Comparison of ENCODE assay signal across 10 cellular contexts in the genomic region with DNA sequence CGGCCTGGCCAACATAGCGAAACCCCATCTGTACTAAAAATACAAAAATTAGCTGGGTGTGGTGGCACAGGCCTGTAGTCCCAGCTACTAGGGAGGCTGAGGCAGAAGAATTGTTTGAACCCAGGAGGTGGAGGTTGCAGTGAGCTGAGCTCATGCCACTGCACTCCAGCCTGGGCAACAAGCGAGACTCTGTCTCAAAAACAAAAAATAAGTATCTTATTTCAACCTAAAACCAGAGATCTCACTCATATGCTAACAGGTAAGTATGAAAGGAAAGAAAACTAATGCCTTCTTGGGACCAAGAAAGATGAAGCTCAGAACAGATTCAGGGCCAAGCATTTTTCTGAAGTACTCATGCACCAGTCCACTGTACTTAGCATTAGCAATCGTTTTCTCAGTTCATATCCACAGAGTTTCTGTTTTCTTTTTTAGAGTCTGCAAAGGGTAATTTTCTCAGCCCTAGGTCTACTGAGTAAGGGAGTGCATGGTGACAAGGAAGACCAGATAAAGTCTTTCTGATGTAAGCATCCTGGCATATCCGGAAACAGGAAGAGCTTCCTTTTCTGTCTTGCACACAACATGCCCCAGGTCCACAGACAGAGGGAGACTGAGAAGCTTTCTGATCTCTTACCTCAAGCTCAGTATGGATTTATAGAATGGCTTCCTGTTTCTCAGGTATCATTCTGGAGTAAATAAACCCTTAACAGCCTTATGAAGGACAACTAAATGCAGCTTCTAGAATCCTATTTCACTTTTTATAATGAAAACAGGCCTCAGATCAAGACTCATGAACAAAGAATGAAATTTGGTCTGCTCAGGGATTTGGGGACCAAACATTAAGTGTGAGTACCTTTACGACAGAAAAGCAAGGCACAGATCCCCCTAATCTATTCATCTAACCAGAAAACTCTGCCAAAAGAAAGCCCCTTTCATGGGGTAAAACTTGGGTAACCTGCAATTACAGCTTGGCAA. TPM values are rescaled to one million over a fixed set of nuclear protein-coding genes. Genes with fewer than 3 reads are reported as not detected.
DNase-seq lines count a peak whose midpoint lies in the region; FAIRE-seq and TF ChIP-seq lines count a peak whose summit lies in the region.
"Had no signal": no experiment of that assay in that cellular context is flagged by ENCODE, and none has a peak within 500 bp of the region (broad histone marks: within the 10 kb centered on the region; RNA-seq: fewer than 3 reads in every experiment).

No MANE protein-coding gene starts in this region.

- POLR2A ChIA-PET in endothelial cell of umbilical vein (lab: Charles Lee) = interaction anchor here (0.7 kb wide), 1 partner anchor 58 kb away, joined by 5 read pairs; no protein-coding TSS in a partner anchor

- no peaks in the 10 kb centered on the region for H3K9me3 ChIP-seq in SU-DHL-6 (ENCODE audit: insufficient read depth, low read length)
- H3K9me3 ChIP-seq in endothelial cell of umbilical vein (replicated peaks; ENCODE audit: control insufficient read depth, insufficient read depth, low read length) = no peaks in the 10 kb centered on the region
- no peaks in the 10 kb centered on the region for H3K9me3 ChIP-seq in MG63
- H3K9me3 ChIP-seq: neutrophil had no signal

- H4K20me1 ChIP-seq in SU-DHL-6 (ENCODE audit: low read depth, low read length) (no peaks in the 10 kb centered on the region), endothelial cell of umbilical vein (replicated peaks; ENCODE audit: control insufficient read depth, extremely low read depth, insufficient read depth, low read length) (no peaks in the 10 kb centered on the region)

- TF ChIP-seq CTCF in AG09319 (IDR thresholded peaks at IDR 0.05; ENCODE audit: low read depth, low read length) (peak; percentile 1; the same call in 1 of the 2 replicates), SU-DHL-6 (IDR thresholded peaks at IDR 0.05; ENCODE audit: insufficient read depth, low read length, poor library complexity, severe bottlenecking) (no peak), endothelial cell of umbilical vein (IDR thresholded peaks at IDR 0.05; ENCODE audit: extremely low read depth in 1 of 2, insufficient read depth in 1 of 2, low read depth in 1 of 2, low read length in 2 of 2) (no peak), osteocyte (IDR thresholded peaks at IDR 0.05) (no peak)

- TF ChIP-seq POLR2A in GM12892 (IDR thresholded peaks at IDR 0.05; ENCODE audit: low read depth, low read length) (no peak), endothelial cell of umbilical vein (IDR thresholded peaks at IDR 0.05; ENCODE audit: low read depth, low read length) (no peak)

- DNase-seq in AG09319 (ENCODE audit: extremely low read depth, low read depth) (no peak), GM12892 (ENCODE audit: insufficient read length) (no peak), endothelial cell of umbilical vein (ENCODE audit: low read depth, low spot score) (no peak), inferior parietal cortex (ENCODE audit: extremely low spot score) (no peak), MG63 (no peak), NCI-H1694 treated with DMSO at 0.1 percent for 48 hours (lab: John Stamatoyannopoulos, UW) (no peak), osteocyte (ENCODE audit: extremely low spot score, unreplicated experiment) (no peak)

- no peaks in the 10 kb centered on the region for H3K9me1 ChIP-seq in endothelial cell of umbilical vein (replicated peaks; ENCODE audit: control insufficient read depth, extremely low read depth, insufficient read depth, low read length)

- H3K9me2 ChIP-seq in SU-DHL-6 (replicated peaks; ENCODE audit: insufficient read depth, low read length) = no peaks in the 10 kb centered on the region

- peaks cover 1% of the 10 kb centered on the region for H3K27me3 Mint-ChIP-seq in osteocyte (ENCODE audit: unreplicated experiment)

- H3K4me2 ChIP-seq in SU-DHL-6 (ENCODE audit: low read depth, low read length, poor library complexity, severe bottlenecking) (peak overlapping the region; percentile 26), endothelial cell of umbilical vein (ENCODE audit: insufficient read depth, low read length) (no peak overlapping the region)

- CTCF ChIA-PET in endothelial cell of umbilical vein (lab: Charles Lee) = interaction anchor here (0.7 to 5.4 kb wide), 14 partner anchors 9 to 166 kb away, joined by 3 to 99 read pairs (median 4); a partner anchor contains a TSS

- H3K9me3 Mint-ChIP-seq in osteocyte (ENCODE audit: unreplicated experiment) = no peaks in the 10 kb centered on the region

- peak overlapping the region; percentile 31 for H3K9ac ChIP-seq in SU-DHL-6 (ENCODE audit: low read length)
- no peak overlapping the region for H3K9ac ChIP-seq in endothelial cell of umbilical vein (replicated peaks; ENCODE audit: extremely low read depth, insufficient read depth, low read length)

- H3K27me3 ChIP-seq in SU-DHL-6 (ENCODE audit: low read length) = no peaks in the 10 kb centered on the region
- H3K27me3 ChIP-seq in endothelial cell of umbilical vein (ENCODE audit: control insufficient read depth in 2 of 2, insufficient read depth in 2 of 2, low read length in 2 of 2) = no peaks in the 10 kb centered on the region
- H3K27me3 ChIP-seq in MG63 = no peaks in the 10 kb centered on the region
- H3K27me3 ChIP-seq: neutrophil had no signal

- intact Hi-C loops in endothelial cell of umbilical vein (cut with micrococcal nuclease) = loop anchor here (10.0 kb wide), 1 partner anchor 165 kb away; no protein-coding TSS in a partner anchor

- FAIRE-seq in GM12892 (lab: Jason Lieb, UNC) (peak; percentile 14), endothelial cell of umbilical vein (lab: Jason Lieb, UNC) (peak; percentile 52)
- FAIRE-seq: endometrium had no signal

- H3K27ac Mint-ChIP-seq in osteocyte (ENCODE audit: unreplicated experiment) = no peak overlapping the region

- H3K4me3 ChIP-seq in SU-DHL-6 (ENCODE audit: insufficient read depth, low read length, poor library complexity, severe bottlenecking) (peak overlapping the region; percentile 15), endothelial cell of umbilical vein (replicated peaks in 1 of 3; ENCODE audit: insufficient read depth in 1 of 3, low read depth in 1 of 3, low read length in 3 of 3) (no peak overlapping the region), MG63 (no peak overlapping the region)

- H3K79me2 ChIP-seq in SU-DHL-6 (ENCODE audit: insufficient read depth, low read length) = no peaks in the 10 kb centered on the region
- H3K79me2 ChIP-seq in endothelial cell of umbilical vein (ENCODE audit: control insufficient read depth, insufficient read depth, low read length) = no peaks in the 10 kb centered on the region

- dilution Hi-C loops in endothelial cell of umbilical vein (cut with MboI; ENCODE audit: extremely low pct_ligation_motif_present, low sequenced_read_pairs) = no loop called here

- H3K27ac ChIP-seq in SU-DHL-6 (ENCODE audit: low read depth, low read length) = no peak overlapping the region
- H3K27ac ChIP-seq in endothelial cell of umbilical vein (ENCODE audit: insufficient read depth, low read depth, low read length) = no peak overlapping the region
- H3K27ac ChIP-seq: neutrophil had no signal

- H3F3A ChIP-seq in SU-DHL-6 (ENCODE audit: insufficient read depth) = no peaks in the 10 kb centered on the region

- H2AFZ ChIP-seq in SU-DHL-6 (ENCODE audit: low read depth, low read length, severe bottlenecking) (peak overlapping the region; percentile 93), endothelial cell of umbilical vein (ENCODE audit: low read depth, low read length) (peak overlapping the region; percentile 62)

- BruUV-seq in endothelial cell of umbilical vein (replicated peaks; lab: Mats Ljungman, UMichigan) = no TSS peak

- peaks cover 2% of the 10 kb centered on the region for H3K4me1 Mint-ChIP-seq in osteocyte (ENCODE audit: unreplicated experiment)

- no peak overlapping the region for H3K4me3 Mint-ChIP-seq in osteocyte (ENCODE audit: unreplicated experiment)

- H3K36me3 Mint-ChIP-seq in osteocyte (ENCODE audit: unreplicated experiment) = no peaks in the 10 kb centered on the region

- H3K4me1 ChIP-seq in endothelial cell of umbilical vein (ENCODE audit: control insufficient read depth, extremely low read depth, insufficient read depth, low read length) = peaks cover 8% of the 10 kb centered on the region

- H3K36me3 ChIP-seq in SU-DHL-6 (ENCODE audit: low read length) (no peaks in the 10 kb centered on the region), endothelial cell of umbilical vein (ENCODE audit: control insufficient read depth in 2 of 2, extremely low read depth in 1 of 2, insufficient read depth in 2 of 2, low read length in 2 of 2) (no peaks in the 10 kb centered on the region), MG63 (no peaks in the 10 kb centered on the region)
- H3K36me3 ChIP-seq: neutrophil had no signal

TF ChIP-seq in endothelial cell of umbilical vein, 7 proteins besides CTCF, POLR2A, EP300 and RAD21:
- TF ChIP-seq FOS (IDR thresholded peaks at IDR 0.05; ENCODE audit: borderline replicate concordance, insufficient read depth, low read length) = no peak
- TF ChIP-seq JUN (IDR thresholded peaks at IDR 0.05; ENCODE audit: borderline replicate concordance, insufficient read depth, insufficient read length, low read depth) = no peak

RNA-seq across cellular contexts. Expression of a gene that starts 38.7 kb away (rescaled TPM):
- not detected for polyA plus RNA-seq in GM12892 (2012; ENCODE audit: missing spikeins)
- total RNA-seq in endothelial cell of umbilical vein = not detected in 2 replicates
- polyA plus RNA-seq in endothelial cell of umbilical vein = not detected in 2 replicates
- not detected in 2 replicates for polyA plus RNA-seq in endothelial cell of umbilical vein (2011; cell fraction: cytosol; rRNA removed)
- polyA plus RNA-seq in endothelial cell of umbilical vein (2011; cell fraction: nucleus; rRNA removed) = not detected in 2 replicates
- not detected in 2 replicates for polyA plus RNA-seq in endothelial cell of umbilical vein (2012)
- not detected in 2 replicates for polyA minus RNA-seq in endothelial cell of umbilical vein
- not detected for polyA minus RNA-seq in endothelial cell of umbilical vein (2011; cell fraction: cytosol; rRNA and poly(A)+ RNA removed)
- not detected in 2 replicates for polyA minus RNA-seq in endothelial cell of umbilical vein (2011; cell fraction: nucleus; rRNA and poly(A)+ RNA removed)
- total RNA-seq in MG63 (2014; rRNA removed; shearing (Covaris generic); ENCODE audit: low replicate concordance) = not detected in 2 replicates
- 0.13 TPM in 2 replicates for total RNA-seq in osteocyte
